1 cellular context compared by ENCODE assay signal in genomic region chr5:151213803-151214613, GRCh38.
TF ChIP-seq lines count a peak whose summit lies in the region.

No MANE protein-coding gene starts in this region.

TF ChIP-seq in GM12878, 131 proteins besides CTCF, POLR2A, EP300 and RAD21 (continued from another document):
- TF ChIP-seq ZBTB33 (IDR thresholded peaks at IDR 0.05) (no peak), SMARCA5 (IDR thresholded peaks at IDR 0.05) (peak; percentile 82; the same call in 1 of the 2 replicates), NFYA (IDR thresholded peaks at IDR 0.05; ENCODE audit: borderline replicate concordance, low read depth, low read length) (no peak), SPI1 (IDR thresholded peaks at IDR 0.05; ENCODE audit: borderline replicate concordance, insufficient read depth, low read depth, low read length) (peak; percentile 41; the same call in 1 of the 2 replicates), ZNF622 (IDR thresholded peaks at IDR 0.05) (no peak), RELB (IDR thresholded peaks at IDR 0.05; ENCODE audit: low read depth) (peak; percentile 67), TBL1XR1 (IDR thresholded peaks at IDR 0.05; ENCODE audit: low read depth, low read length) (peak; percentile 55; the same call in 1 of the 2 replicates), SIN3A (IDR thresholded peaks at IDR 0.05; ENCODE audit: low read depth, low read length) (no peak), POU2F2 (IDR thresholded peaks at IDR 0.05; ENCODE audit: borderline replicate concordance, low read depth, low read length) (peak; percentile 88; the same call in 2 of the 3 replicates), CHD1 (IDR thresholded peaks at IDR 0.05; ENCODE audit: low read depth, low read length) (no peak), CUX1 (IDR thresholded peaks at IDR 0.05; ENCODE audit: insufficient replicate concordance, low read depth, low read length) (peak; percentile 45), BCL11A (IDR thresholded peaks at IDR 0.05; ENCODE audit: low read depth, low read length) (peak; percentile 22; the same call in 1 of the 2 replicates), ZNF687 (IDR thresholded peaks at IDR 0.05) (peak; percentile 82; the same call in 1 of the 2 replicates), TCF7 (IDR thresholded peaks at IDR 0.05; ENCODE audit: borderline replicate concordance) (0 out of 2 replicates have a peak, but pooled peaks have one; percentile 30), KAT2A (conservative IDR thresholded peaks at IDR 0.05; ENCODE audit: control insufficient read depth, low read depth, low read length) (no peak), BACH1 (IDR thresholded peaks at IDR 0.05; ENCODE audit: borderline replicate concordance) (peak; percentile 63), MLLT1 (IDR thresholded peaks at IDR 0.05) (peak; percentile 65; the same call in 1 of the 2 replicates), SMAD1 (IDR thresholded peaks at IDR 0.05; ENCODE audit: low read depth, partially characterized antibody) (peak; percentile 95), GABPA (IDR thresholded peaks at IDR 0.05; ENCODE audit: low read depth) (no peak), SRF (IDR thresholded peaks at IDR 0.05; ENCODE audit: low read depth in 2 of 2, low read length in 2 of 2) (0 out of 4 replicates have a peak, but pooled peaks of 1 of the 2 experiments have one; percentile 32), PKNOX1 (IDR thresholded peaks at IDR 0.05) (no peak; the same call in 1 of the 2 replicates), MAX (IDR thresholded peaks at IDR 0.05; ENCODE audit: low read depth, low read length) (0 out of 2 replicates have a peak, but pooled peaks have one; percentile 31), MEF2B (IDR thresholded peaks at IDR 0.05; ENCODE audit: partially characterized antibody, poor library complexity, severe bottlenecking) (peak; percentile 94), CBFB (IDR thresholded peaks at IDR 0.05; ENCODE audit: low read depth) (peak; percentile 60; the same call in 1 of the 2 replicates), NKRF (conservative IDR thresholded peaks at IDR 0.05) (peak; percentile 54; the same call in 1 of the 2 replicates), JUNB (IDR thresholded peaks at IDR 0.05) (peak; percentile 19; the same call in 1 of the 2 replicates), MEF2A (IDR thresholded peaks at IDR 0.05; ENCODE audit: insufficient read depth, low read depth, low read length) (0 out of 2 replicates have a peak, but pooled peaks have one; percentile 4), BHLHE40 (IDR thresholded peaks at IDR 0.05; ENCODE audit: borderline replicate concordance in 1 of 2, low read depth in 2 of 2, low read length in 1 of 2) (peak in 1 of 2 experiments; percentile 64; a peak in 2 of 4 replicates), MTA2 (IDR thresholded peaks at IDR 0.05; ENCODE audit: low read depth) (no peak), NBN (IDR thresholded peaks at IDR 0.05) (peak; percentile 77; the same call in 1 of the 2 replicates), YY1 (IDR thresholded peaks at IDR 0.05; ENCODE audit: low read depth, low read length) (0 out of 2 replicates have a peak, but pooled peaks have one; percentile 31), HDAC6 (IDR thresholded peaks at IDR 0.05; ENCODE audit: unreplicated experiment) (no peak), CREB1 (IDR thresholded peaks at IDR 0.05; ENCODE audit: low read depth) (no peak), PML (IDR thresholded peaks at IDR 0.05; ENCODE audit: low read length) (no peak), ZNF217 (IDR thresholded peaks at IDR 0.05) (no peak), MXI1 (IDR thresholded peaks at IDR 0.05; ENCODE audit: low read depth, low read length) (peak; percentile 62; the same call in 1 of the 2 replicates), RB1 (IDR thresholded peaks at IDR 0.05; ENCODE audit: borderline replicate concordance) (peak; percentile 12; the same call in 1 of the 2 replicates), ZNF207 (IDR thresholded peaks at IDR 0.05; ENCODE audit: borderline replicate concordance) (no peak)
TF ChIP-seq in GM12878: peak in this region for 45.
